Comparison of ENCODE assay signal across 10 cellular contexts in genomic region chr3:5733995-5734394, GRCh38.
"Had no signal": no experiment of that assay in that cellular context is flagged by ENCODE, and none has a peak within 500 bp of the region (broad histone marks: within the 10 kb centered on the region; RNA-seq: fewer than 3 reads in every experiment).

No MANE protein-coding gene starts in this region.

- H3K9me3 Mint-ChIP-seq: H9 had no signal

- H3K27ac Mint-ChIP-seq: GM23338, H9, HFFc6 had no signal

- ATAC-seq: GM23338, HCT116 had no signal

- H3K4me3 Mint-ChIP-seq: GM23338, H9, HFFc6 had no signal

- H3K4me1 Mint-ChIP-seq: GM23338, H9 had no signal

- H3K9ac ChIP-seq: GM23248 had no signal

- H2AFZ ChIP-seq: GM23248, GM23338 had no signal

- H3K4me3 ChIP-seq: GM23248, GM23338 had no signal

- FAIRE-seq: H1, H54 had no signal

- H3K27ac ChIP-seq: GM23248 had no signal

- DNase-seq: GM23248, GOT3, H7, H9, HCEC 1CT, HFFc6 had no signal

- H3K4me2 ChIP-seq: GM23338 had no signal
